In genomic region chr17:78947235-78948153, GRCh38 we compare ENCODE assay signal across 19 cellular contexts. TPM values are rescaled to one million over a fixed set of nuclear protein-coding genes. Genes with fewer than 3 reads are reported as not detected.
DNase-seq lines count a peak whose midpoint lies in the region; ATAC-seq, FAIRE-seq and TF ChIP-seq lines count a peak whose summit lies in the region.
"Had no signal": no experiment of that assay in that cellular context is flagged by ENCODE, and none has a peak within 500 bp of the region (broad histone marks: within the 10 kb centered on the region; RNA-seq: fewer than 3 reads in every experiment).

No MANE protein-coding gene starts in this region.

- H4K91ac ChIP-seq in IMR-90 (ENCODE audit: insufficient read depth, low read depth, low read length) (no peak overlapping the region), H1 (replicated peaks; ENCODE audit: insufficient read length, low read length) (no peak overlapping the region)

- no peaks in the 10 kb centered on the region for H3K36me3 ChIP-seq in IMR-90 (ENCODE audit: control insufficient read depth, insufficient read depth, low read length)
- no peaks in the 10 kb centered on the region for H3K36me3 ChIP-seq in H1 (ENCODE audit: control insufficient read depth in 2 of 4, insufficient read depth in 4 of 4, low read length in 3 of 4)
- H3K36me3 ChIP-seq in mucosa of descending colon (ENCODE audit: low read depth) = no peaks in the 10 kb centered on the region
- H3K36me3 ChIP-seq in spleen = no peaks in the 10 kb centered on the region
- H3K36me3 ChIP-seq: gastroesophageal sphincter had no signal

- DNase-seq in IMR-90 (no peak), H1 (ENCODE audit: low read depth in 1 of 2, low spot score in 2 of 2) (no peak), mucosa of descending colon (peak in 1 of 3 donors; percentile 66), spleen (no peak), AG20443 (ENCODE audit: low spot score) (no peak), posterior vena cava (ENCODE audit: low spot score) (no peak)
- DNase-seq in activated CD4-positive, alpha-beta T cell treated with anti-CD3 and anti-CD28 coated beads for 1 hour = no peak
- DNase-seq in activated CD4-positive, CD25-positive, alpha-beta regulatory T cell (lab: John Stamatoyannopoulos, UW) = no peak
- DNase-seq: activated CD4-positive, CD25-positive, alpha-beta regulatory T cell treated with anti-CD3 and anti-CD28 coated beads, Interleukin-2, amount 50 U/mL, for 72 hours; CD8-positive, alpha-beta T cell; NCI-H1048; NCI-H2081; NCI-H510A; NK-92 treated with Interleukin-12 subunit alpha and Interleukin-12 subunit beta, amount 100 ng/mL, for 24 hours; stimulated activated CD4-positive, alpha-beta T cell treated with anti-CD3 and anti-CD28 coated beads, Interleukin-4, amount 100 ng/mL, for 4 hours; T1000 had no signal

- H3K9me3 ChIP-seq in IMR-90 (ENCODE audit: control insufficient read depth, insufficient read depth, low read length) (peaks cover 15% of the 10 kb centered on the region), H1 (ENCODE audit: insufficient read depth in 2 of 2, low read depth in 1 of 2, low read length in 1 of 2) (peaks cover 10 to 15% of the 10 kb centered on the region in 2 experiments; a peak in 3 of 4 replicates), mucosa of descending colon (peaks cover 10% of the 10 kb centered on the region), spleen (peaks cover 0 to 24% (median 17%) of the 10 kb centered on the region in 8 donors)

- TF ChIP-seq EP300 in H1 (IDR thresholded peaks at IDR 0.05; ENCODE audit: borderline replicate concordance in 1 of 2, low read depth in 2 of 2, low read length in 2 of 2) = no peak

- TF ChIP-seq POLR2A in IMR-90 (IDR thresholded peaks at IDR 0.05; ENCODE audit: low read depth, low read length) (no peak), H1 (IDR thresholded peaks at IDR 0.05; ENCODE audit: control extremely low read depth in 1 of 2, low read depth in 2 of 2, low read length in 2 of 2) (no peak), spleen (IDR thresholded peaks at IDR 0.05) (no peak)

- no peaks in the 10 kb centered on the region for H3K9me1 ChIP-seq in IMR-90 (ENCODE audit: insufficient read depth, low read length)

- H3K4me2 ChIP-seq in IMR-90 (ENCODE audit: low read depth, low read length) (no peak overlapping the region), H1 (ENCODE audit: insufficient read depth in 1 of 2, low read depth in 2 of 2, low read length in 2 of 2) (no peak overlapping the region)
- H3K4me2 ChIP-seq: KMS-11 had no signal

- POLR2A ChIA-PET in IMR-90 (lab: Charles Lee; ENCODE audit: unreplicated experiment) = no interaction called here
- POLR2A ChIA-PET in H1 (lab: Charles Lee; ENCODE audit: partially characterized antibody) = interaction anchor here (0.6 kb wide), 1 partner anchor 1087 kb away, joined by 3 read pairs; no protein-coding TSS in a partner anchor

- H2BK15ac ChIP-seq in IMR-90 (ENCODE audit: low read depth, low read length) (no peak overlapping the region), H1 (ENCODE audit: low read length) (no peak overlapping the region)

- no peak overlapping the region for H3K9ac ChIP-seq in IMR-90 (ENCODE audit: low read depth, low read length)
- H3K9ac ChIP-seq in H1 (replicated peaks in 1 of 4; ENCODE audit: extremely low read depth in 1 of 4, low read depth in 3 of 4, low read length in 3 of 4) = no peak overlapping the region
- H3K9ac ChIP-seq: KMS-11 had no signal

- no peak overlapping the region for H2AK9ac ChIP-seq in IMR-90 (replicated peaks; ENCODE audit: low read depth, low read length, poor library complexity)

- no peaks in the 10 kb centered on the region; the same call in 1 of the 2 replicates for H3K27me3 ChIP-seq in IMR-90 (ENCODE audit: control insufficient read depth, insufficient read depth, low read length)
- H3K27me3 ChIP-seq in H1 (replicated peaks in 1 of 4; ENCODE audit: control insufficient read depth in 3 of 4, extremely low read depth in 1 of 4, insufficient read depth in 3 of 4, low read length in 3 of 4) = no peaks in the 10 kb centered on the region
- H3K27me3 ChIP-seq in spleen (replicated peaks in 1 of 7) = peaks cover 0 to 4% (median 0%) of the 10 kb centered on the region in 7 donors
- H3K27me3 ChIP-seq: gastroesophageal sphincter had no signal

- H3K4me1 ChIP-seq in IMR-90 (ENCODE audit: control insufficient read depth, insufficient read depth, low read length) = peaks cover 10% of the 10 kb centered on the region
- peaks cover 0 to 1% (median 0%) of the 10 kb centered on the region in 4 experiments; a peak in 2 of 7 replicates for H3K4me1 ChIP-seq in H1 (replicated peaks in 1 of 4; ENCODE audit: control insufficient read depth in 3 of 4, insufficient read depth in 4 of 4, low read length in 3 of 4)
- H3K4me1 ChIP-seq in mucosa of descending colon (ENCODE audit: low read depth) = peaks cover 7% of the 10 kb centered on the region
- peaks cover 6 to 28% (median 16%) of the 10 kb centered on the region in 6 donors for H3K4me1 ChIP-seq in spleen

- H2BK5ac ChIP-seq in IMR-90 (ENCODE audit: low read depth, low read length, poor library complexity, severe bottlenecking) = no peak overlapping the region
- no peak overlapping the region for H2BK5ac ChIP-seq in H1 (ENCODE audit: low read depth, low read length)

- WGBS in IMR-90 (ENCODE audit: extremely low coverage in 2 of 2, insufficient read length in 1 of 2), 2 experiments = 77% methylated on average over 8 of the region's 18 CpGs; no CpG with 5 or more reads in 1 of the 2 experiments
- WGBS in H1 (ENCODE audit: extremely low coverage in 1 of 2, insufficient coverage in 1 of 2, insufficient read length in 1 of 2, insufficient replicate concordance in 2 of 2, low coverage in 1 of 2, low lambda C conversion rate in 2 of 2, missing lambda C conversion rate in 1 of 2), 2 experiments = 85% methylated on average over 18 of the region's 18 CpGs; no CpG with 5 or more reads in 1 of the 2 experiments
- WGBS in spleen, 5 donors = 64 to 81% (median 76%) methylated on average over 15 to 18 of the region's 18 CpGs

- intact Hi-C loops in IMR-90 (cut with micrococcal nuclease) (no loop called here), mucosa of descending colon (cut with DNase I, micrococcal nuclease) (no loop called here), spleen (cut with DNase I; ENCODE audit: low total_unique reads) (no loop called here), posterior vena cava (cut with DNase I) (loop anchor here in 1 of 2 donors (10.0 kb wide), 1 partner anchor 1753 kb away; no protein-coding TSS in a partner anchor)

- H2AK5ac ChIP-seq in IMR-90 (ENCODE audit: low read depth, low read length) = no peak overlapping the region
- no peak overlapping the region for H2AK5ac ChIP-seq in H1 (ENCODE audit: low read depth, low read length)

- H2BK12ac ChIP-seq in H1 (ENCODE audit: low read depth, low read length) = no peak overlapping the region

- CTCF ChIA-PET in IMR-90 (lab: Yijun Ruan, JAX) (no interaction called here), H1 (lab: Charles Lee; ENCODE audit: partially characterized antibody) (interaction anchor here (1.2 to 3.1 kb wide), 4 partner anchors 9 to 24 kb away, joined by 4 to 15 read pairs (median 6); no protein-coding TSS in a partner anchor)

- H3K56ac ChIP-seq in IMR-90 (ENCODE audit: extremely low read depth, insufficient read depth, low read length) (no peak overlapping the region), H1 (replicated peaks; ENCODE audit: insufficient read length, low read depth, low read length) (no peak overlapping the region)

- dilution Hi-C loops in IMR-90 (cut with HindIII; ENCODE audit: low sequenced_read_pairs, unreplicated experiment) = no loop called here

- H2BK20ac ChIP-seq in IMR-90 (ENCODE audit: low read depth, low read length) = no peak overlapping the region
- no peak overlapping the region for H2BK20ac ChIP-seq in H1 (ENCODE audit: low read length)

- no peak overlapping the region for H3K4ac ChIP-seq in IMR-90 (ENCODE audit: low read depth, low read length)
- H3K4ac ChIP-seq in H1 (replicated peaks; ENCODE audit: insufficient read length, low read depth, low read length) = no peak overlapping the region

- no peak overlapping the region for H3K14ac ChIP-seq in IMR-90 (replicated peaks; ENCODE audit: low read depth, low read length)
- no peak overlapping the region for H3K14ac ChIP-seq in H1 (ENCODE audit: insufficient read length)

- H3K23ac ChIP-seq in IMR-90 (ENCODE audit: low read depth, low read length) (no peak overlapping the region), H1 (ENCODE audit: insufficient read length) (no peak overlapping the region)

- H3K27ac ChIP-seq in IMR-90 (ENCODE audit: insufficient read depth, low read length) (no peak overlapping the region), H1 (ENCODE audit: low read depth, low read length) (no peak overlapping the region), spleen (peak overlapping the region in 7 of 8 donors; percentile 34 to 73 (median 58))
- H3K27ac ChIP-seq: gastroesophageal sphincter, KMS-11 had no signal

- no peak overlapping the region for H3K4me3 ChIP-seq in IMR-90 (ENCODE audit: insufficient read depth, low read depth, low read length)
- H3K4me3 ChIP-seq in H1 (ENCODE audit: extremely low read depth in 1 of 4, insufficient read depth in 2 of 4, low read depth in 3 of 4, low read length in 4 of 4) = no peak overlapping the region
- no peak overlapping the region for H3K4me3 ChIP-seq in mucosa of descending colon
- H3K4me3 ChIP-seq in spleen = no peak overlapping the region
- H3K4me3 ChIP-seq: gastroesophageal sphincter had no signal

- ATAC-seq in IMR-90 (ENCODE audit: low read depth) (no peak), mucosa of descending colon (peak; percentile 83)
- ATAC-seq: CD8-positive, alpha-beta T cell; gastroesophageal sphincter had no signal

- H2AFZ ChIP-seq in IMR-90 (replicated peaks; ENCODE audit: low read length, poor library complexity) (peak overlapping the region; percentile 49), H1 (ENCODE audit: low read length) (peak overlapping the region; percentile 13; the same call in 1 of the 2 replicates)

- H4K8ac ChIP-seq in IMR-90 (ENCODE audit: low read depth in 2 of 2, low read length in 2 of 2) = no peak overlapping the region
- no peak overlapping the region; the same call in 1 of the 2 replicates for H4K8ac ChIP-seq in H1 (ENCODE audit: extremely low read depth, insufficient read depth, low read length)

- no peak overlapping the region for H3K18ac ChIP-seq in IMR-90 (ENCODE audit: low read depth, low read length)
- no peak overlapping the region for H3K18ac ChIP-seq in H1 (ENCODE audit: extremely low read depth, low read length)

- no peaks in the 10 kb centered on the region for H3K79me1 ChIP-seq in IMR-90 (ENCODE audit: low read depth in 1 of 2, low read length in 2 of 2)
- no peaks in the 10 kb centered on the region for H3K79me1 ChIP-seq in H1 (ENCODE audit: low read depth, low read length)

- no peak overlapping the region for H2BK120ac ChIP-seq in IMR-90 (ENCODE audit: low read depth, low read length)
- no peak overlapping the region for H2BK120ac ChIP-seq in H1 (replicated peaks; ENCODE audit: low read depth, low read length)

- TF ChIP-seq RAD21 in IMR-90 (IDR thresholded peaks at IDR 0.05; ENCODE audit: low read length) (no peak), H1 (IDR thresholded peaks at IDR 0.05 in 1 of 2, conservative IDR thresholded peaks at IDR 0.05 in 1 of 2; ENCODE audit: low read depth in 2 of 2, low read length in 2 of 2) (no peak)

- H3K79me2 ChIP-seq in H1 (ENCODE audit: control insufficient read depth in 1 of 2, insufficient read depth in 2 of 2, low read length in 2 of 2) = no peaks in the 10 kb centered on the region

- H3K23me2 ChIP-seq in H1 (ENCODE audit: low read depth, low read length) = no peaks in the 10 kb centered on the region

- TF ChIP-seq CTCF in IMR-90 (conservative IDR thresholded peaks at IDR 0.05; ENCODE audit: low read depth, low read length) (no peak), H1 (IDR thresholded peaks at IDR 0.05; ENCODE audit: control extremely low read depth in 1 of 3, insufficient read depth in 1 of 3, low read depth in 1 of 3, low read length in 3 of 3) (no peak), mucosa of descending colon (IDR thresholded peaks at IDR 0.05) (no peak), spleen (IDR thresholded peaks at IDR 0.05 in 8 of 11, conservative IDR thresholded peaks at IDR 0.05 in 3 of 11) (no peak)

- no TSS peak for BruUV-seq in IMR-90 (replicated peaks; lab: Mats Ljungman, UMichigan)

- H4K20me1 ChIP-seq in IMR-90 (ENCODE audit: insufficient read depth, low read length) = no peaks in the 10 kb centered on the region
- peaks cover 0 to 1% of the 10 kb centered on the region in 2 experiments for H4K20me1 ChIP-seq in H1 (replicated peaks in 1 of 2; ENCODE audit: control insufficient read depth in 1 of 2, insufficient read depth in 2 of 2, low read length in 2 of 2)

- no peak for FAIRE-seq in H1 (lab: Jason Lieb, UNC)

- in situ Hi-C loops in IMR-90 (cut with MboI; ENCODE audit: low sequenced_read_pairs) = no loop called here

- H4K5ac ChIP-seq in IMR-90 (ENCODE audit: low read depth, low read length) = no peak overlapping the region
- H4K5ac ChIP-seq in H1 (ENCODE audit: insufficient read length, low read depth, low read length) = no peak overlapping the region

RNA-seq across cellular contexts. Expression of gene TIMP2, which starts 22.3 kb away (rescaled TPM):
- total RNA-seq in IMR-90 (2012; rRNA removed) (43.9 and 48.6 TPM in 2 replicates), mucosa of descending colon (100 to 1,000 TPM in 1 of 3 donors, 10 to 100 TPM in 2; 44.9 to 268 (median 91.3) TPM), spleen (100 to 1,000 TPM; 164 to 333 (median 198) TPM), posterior vena cava (100 to 1,000 TPM; 484 to 701 TPM)
- polyA plus RNA-seq in IMR-90 (2012; rRNA removed) (352 and 416 TPM in 2 replicates), H1 (2011; rRNA removed) (18.2 and 21.5 TPM in 2 replicates), spleen (10 to 100 TPM; 16.3 to 42.2 (median 26.9) TPM)
- 411 and 495 TPM in 2 replicates for polyA plus RNA-seq in IMR-90 (2012; cell fraction: cytosol; rRNA removed)
- polyA plus RNA-seq in IMR-90 (2012; cell fraction: nucleus; rRNA removed; ENCODE audit: low replicate concordance) = 193 and 240 TPM in 2 replicates
- 42.7 and 43.3 TPM in 2 replicates for total RNA-seq in H1 (2021; fragmentation: NEBNext Ultra II Directional; extraction: Animal tissue kit (Norgen Biotek cat#: 25700))
- polyA plus RNA-seq in H1 (2011; cell fraction: cytosol; rRNA removed) = 13.1 TPM
- polyA plus RNA-seq in H1 (2011; cell fraction: nucleus; rRNA removed) = 14.3 TPM
- 37.1 to 40.2 TPM (median 38.3 TPM) in 4 replicates for polyA plus RNA-seq in H1 (2012, experiment 1 of 2)
- polyA plus RNA-seq in H1 (2012, experiment 2 of 2) = 38.8 TPM
- polyA plus RNA-seq in H1 (2013, experiment 1 of 2) = 36.5 TPM
- 47.3 TPM for polyA plus RNA-seq in H1 (2013, experiment 2 of 2)
- 12.9 and 16.2 TPM in 2 replicates for polyA minus RNA-seq in H1 (2011; rRNA and poly(A)+ RNA removed)
- polyA minus RNA-seq in H1 (2011; cell fraction: cytosol; rRNA and poly(A)+ RNA removed) = 14.9 TPM
- 9.5 TPM for polyA minus RNA-seq in H1 (2011; cell fraction: nucleus; rRNA and poly(A)+ RNA removed)

RNA-seq across cellular contexts. Expression of gene LGALS3BP, which starts 32.2 kb away (rescaled TPM):
- total RNA-seq in IMR-90 (2012; rRNA removed) (33.7 and 34.7 TPM in 2 replicates), mucosa of descending colon (100 to 1,000 TPM; 329 to 838 (median 752) TPM), spleen (100 to 1,000 TPM in 5 of 7 donors, 10 to 100 TPM in 2; 85.7 to 188 (median 108) TPM), posterior vena cava (100 to 1,000 TPM; 103 to 163 TPM)
- polyA plus RNA-seq in IMR-90 (2012; rRNA removed) (249 and 273 TPM in 2 replicates), H1 (2011; rRNA removed) (61.6 and 87.5 TPM in 2 replicates), spleen (10 to 100 TPM; 33.6 to 58.7 (median 38.3) TPM)
- polyA plus RNA-seq in IMR-90 (2012; cell fraction: cytosol; rRNA removed) = 146 and 259 TPM in 2 replicates
- 165 and 308 TPM in 2 replicates for polyA plus RNA-seq in IMR-90 (2012; cell fraction: nucleus; rRNA removed; ENCODE audit: low replicate concordance)
- total RNA-seq in H1 (2021; fragmentation: NEBNext Ultra II Directional; extraction: Animal tissue kit (Norgen Biotek cat#: 25700)) = 53.8 and 56.1 TPM in 2 replicates
- 27.3 TPM for polyA plus RNA-seq in H1 (2011; cell fraction: cytosol; rRNA removed)
- 94.7 TPM for polyA plus RNA-seq in H1 (2011; cell fraction: nucleus; rRNA removed)
- polyA plus RNA-seq in H1 (2012, experiment 1 of 2) = 60.4 to 89.3 TPM (median 80.4 TPM) in 4 replicates
- polyA plus RNA-seq in H1 (2012, experiment 2 of 2) = 91.4 TPM
- polyA plus RNA-seq in H1 (2013, experiment 1 of 2) = 75.5 TPM
- polyA plus RNA-seq in H1 (2013, experiment 2 of 2) = 60.2 TPM
- polyA minus RNA-seq in H1 (2011; rRNA and poly(A)+ RNA removed) = 39.2 and 40.3 TPM in 2 replicates
- polyA minus RNA-seq in H1 (2011; cell fraction: cytosol; rRNA and poly(A)+ RNA removed) = 57.8 TPM
- 38.8 TPM for polyA minus RNA-seq in H1 (2011; cell fraction: nucleus; rRNA and poly(A)+ RNA removed)

RNA-seq across cellular contexts. Expression of gene CEP295NL, which starts 44.5 kb away (rescaled TPM):
- total RNA-seq in IMR-90 (2012; rRNA removed) (0.56 and 0.72 TPM in 2 replicates), mucosa of descending colon (1 to 10 TPM; 1.4 to 2.5 (median 2.0) TPM), spleen (10 to 100 TPM in 3 of 7 donors, 1 to 10 TPM in 4; 5.7 to 19.3 (median 9.9) TPM), posterior vena cava (1 to 10 TPM; 4.1 to 4.9 TPM)
- polyA plus RNA-seq in IMR-90 (2012; rRNA removed) (0.11 and 0.31 TPM in 2 replicates), H1 (2011; rRNA removed) (0.05 and 0.06 TPM in 2 replicates), spleen (1 to 10 TPM in 1 of 3 donors, under 1 TPM in 2; 0.03 to 3.0 (median 0.09) TPM)
- polyA plus RNA-seq in IMR-90 (2012; cell fraction: cytosol; rRNA removed) = 0.09 and 0.15 TPM in 2 replicates
- polyA plus RNA-seq in IMR-90 (2012; cell fraction: nucleus; rRNA removed; ENCODE audit: low replicate concordance) = 1.1 and 1.2 TPM in 2 replicates
- 1.4 and 2.0 TPM in 2 replicates for total RNA-seq in H1 (2021; fragmentation: NEBNext Ultra II Directional; extraction: Animal tissue kit (Norgen Biotek cat#: 25700))
- 0.04 TPM for polyA plus RNA-seq in H1 (2011; cell fraction: cytosol; rRNA removed)
- 0.29 TPM for polyA plus RNA-seq in H1 (2011; cell fraction: nucleus; rRNA removed)
- polyA plus RNA-seq in H1 (2012, experiment 1 of 2) = 0.28 to 0.64 TPM (median 0.46 TPM) in 4 replicates
- polyA plus RNA-seq in H1 (2012, experiment 2 of 2) = 0.10 TPM
- 0.14 TPM for polyA plus RNA-seq in H1 (2013, experiment 1 of 2)
- 0.07 TPM for polyA plus RNA-seq in H1 (2013, experiment 2 of 2)
- polyA minus RNA-seq in H1 (2011; rRNA and poly(A)+ RNA removed) = 0.41 and 0.82 TPM in 2 replicates
- polyA minus RNA-seq in H1 (2011; cell fraction: cytosol; rRNA and poly(A)+ RNA removed) = 0.51 TPM
- polyA minus RNA-seq in H1 (2011; cell fraction: nucleus; rRNA and poly(A)+ RNA removed) = 1.1 TPM
- total RNA-seq: activated T-helper 1 cell treated with anti-CD3 and anti-CD28 coated beads, Interleukin-12 subunit alpha, Interleukin-12 subunit beta, Interleukin-2, Interleukin-4 antibody, amounts not matched to agents 30 ng/mL and 10 ng/mL and 1 ng/mL, durations not matched to agents 14 hours and 24 hours and 36 hours had no signal

Comparison
In these comparisons a context has a peak if more than half of its experiments do, and no peak if none do; other contexts are left out.
1. H3K27ac ChIP-seq: peak in spleen (7 of 8); none in IMR-90 (single experiment) and H1 (single experiment).